In genomic region chr1:200883118-200883517, GRCh38 we compare ENCODE assay signal across 19 cellular contexts. TPM values are rescaled to one million over a fixed set of nuclear protein-coding genes. Genes with fewer than 3 reads are reported as not detected.
DNase-seq lines count a peak whose midpoint lies in the region; ATAC-seq and TF ChIP-seq lines count a peak whose summit lies in the region.
"Had no signal": no experiment of that assay in that cellular context is flagged by ENCODE, and none has a peak within 500 bp of the region (broad histone marks: within the 10 kb centered on the region; RNA-seq: fewer than 3 reads in every experiment).

No MANE protein-coding gene starts in this region.

- H4K5ac ChIP-seq in H9 (ENCODE audit: insufficient read length, low read depth, low read length) = no peak overlapping the region

- H3K36me3 Mint-ChIP-seq in H9 (ENCODE audit: insufficient read depth in 1 of 3, low read depth in 3 of 3) (no peaks in the 10 kb centered on the region), WTC11 (no peaks in the 10 kb centered on the region), immature natural killer cell (peaks cover 0 to 6% (median 3%) of the 10 kb centered on the region in 3 donors), chondrocyte (ENCODE audit: low read depth) (no peaks in the 10 kb centered on the region)

- POLR2A ChIA-PET in WTC11 (lab: Charles Lee) = no interaction called here
- POLR2A ChIA-PET in PC-9 (lab: Charles Lee; ENCODE audit: unreplicated experiment) = interaction anchor here (0.6 kb wide), 1 partner anchor 12 kb away, joined by 3 read pairs; no protein-coding TSS in a partner anchor

- no peak overlapping the region for H4K91ac ChIP-seq in H9 (ENCODE audit: insufficient read length, low read depth, low read length)

- H2BK15ac ChIP-seq in H9 (ENCODE audit: low read depth, low read length) = no peak overlapping the region

- H3K4me1 Mint-ChIP-seq in H9 (peaks cover 17 to 26% of the 10 kb centered on the region in 2 experiments), WTC11 (peaks cover 27% of the 10 kb centered on the region), immature natural killer cell (peaks cover 62 to 79% of the 10 kb centered on the region in 2 donors), chondrocyte (ENCODE audit: low read depth) (no peaks in the 10 kb centered on the region)

- H3K56ac ChIP-seq in H9 (ENCODE audit: insufficient read length, low read depth, low read length) = no peak overlapping the region

- CTCF ChIA-PET in WTC11 (lab: Charles Lee) (interaction anchor here (0.6 kb wide), 1 partner anchor 9 kb away, joined by 4 read pairs; no protein-coding TSS in a partner anchor), PC-9 (lab: Charles Lee) (no interaction called here)

- H3K79me1 ChIP-seq in H9 (ENCODE audit: insufficient read depth, low read depth, low read length, poor library complexity, severe bottlenecking) = no peaks in the 10 kb centered on the region

- H2BK5ac ChIP-seq in H9 (ENCODE audit: insufficient read length, low read length) = no peak overlapping the region

- H3K4me2 ChIP-seq in H9 (ENCODE audit: insufficient read depth, insufficient read length, low read length) (no peak overlapping the region), PC-9 (no peak overlapping the region)

- no peak overlapping the region for H3K4ac ChIP-seq in H9 (ENCODE audit: low read depth, low read length)

- H3K14ac ChIP-seq in H9 (ENCODE audit: insufficient read depth, low read length) = no peak overlapping the region

- no TSS peak for BruUV-seq in PC-9 (replicated peaks; lab: Mats Ljungman, UMichigan)

- no peaks in the 10 kb centered on the region for H3F3A ChIP-seq in PC-9 (ENCODE audit: insufficient read depth, low read depth)

- H3K27ac Mint-ChIP-seq in H9 = no peak overlapping the region
- no peak overlapping the region; the same call in 1 of the 2 replicates for H3K27ac Mint-ChIP-seq in WTC11
- peak overlapping the region in 4 of 6 donors; percentile 18 to 93 (median 51) for H3K27ac Mint-ChIP-seq in immature natural killer cell
- no peak overlapping the region for H3K27ac Mint-ChIP-seq in chondrocyte (ENCODE audit: unreplicated experiment)
- H3K27ac Mint-ChIP-seq: B cell had no signal

- H3K4me1 ChIP-seq in H9 (ENCODE audit: insufficient read depth, low read length) = no peaks in the 10 kb centered on the region
- peaks cover 6% of the 10 kb centered on the region; the same call in 1 of the 2 replicates for H3K4me1 ChIP-seq in PC-9 (replicated peaks; ENCODE audit: insufficient read depth)

- H3K27me3 Mint-ChIP-seq in H9 (ENCODE audit: low read depth) (no peaks in the 10 kb centered on the region), WTC11 (ENCODE audit: low read depth) (no peaks in the 10 kb centered on the region), immature natural killer cell (ENCODE audit: low read depth in 3 of 3) (peaks cover 4 to 8% (median 7%) of the 10 kb centered on the region in 3 donors), chondrocyte (ENCODE audit: low read depth) (no peaks in the 10 kb centered on the region)
- H3K27me3 Mint-ChIP-seq: B cell had no signal

- peak; percentile 19; the same call in 1 of the 2 replicates for ATAC-seq in WTC11

- H3K27ac ChIP-seq in H9 (ENCODE audit: insufficient read length, low read depth, low read length) (no peak overlapping the region), dorsolateral prefrontal cortex (no peak overlapping the region), PC-9 (no peak overlapping the region)
- H3K27ac ChIP-seq: GM23248, KMS-11, SJCRH30 had no signal

- H3K18ac ChIP-seq in H9 (ENCODE audit: insufficient read length, low read depth, low read length) = no peak overlapping the region

- no peak overlapping the region for H2BK20ac ChIP-seq in H9 (ENCODE audit: low read depth, low read length, poor library complexity, severe bottlenecking)

- no peak overlapping the region for H2AK5ac ChIP-seq in H9 (ENCODE audit: insufficient read length, low read length)

- no peaks in the 10 kb centered on the region for H3K9me2 ChIP-seq in PC-9 (ENCODE audit: insufficient read depth)

- H3K23ac ChIP-seq in H9 (ENCODE audit: insufficient read length, low read depth, low read length) = no peak overlapping the region

- no peaks in the 10 kb centered on the region for H3K9me3 Mint-ChIP-seq in H9
- H3K9me3 Mint-ChIP-seq in WTC11 = no peaks in the 10 kb centered on the region
- H3K9me3 Mint-ChIP-seq in immature natural killer cell = no peaks in the 10 kb centered on the region
- no peaks in the 10 kb centered on the region for H3K9me3 Mint-ChIP-seq in chondrocyte (ENCODE audit: low read depth)

- DNase-seq in activated CD8-positive, alpha-beta memory T cell treated with anti-CD3 and anti-CD28 coated beads for 24 hours = peak; percentile 47
- no peak for DNase-seq in activated CD8-positive, alpha-beta memory T cell treated with anti-CD3 and anti-CD28 coated beads, Interleukin-2, amount 50 U/mL, for 4 hours
- peak; percentile 14 for DNase-seq in H9
- DNase-seq in WTC11 (ENCODE audit: low spot score) = no peak
- DNase-seq in immature natural killer cell = no peak
- DNase-seq in dorsolateral prefrontal cortex = no peak
- DNase-seq in PC-9 = no peak
- DNase-seq in chondrocyte (ENCODE audit: low spot score) = no peak
- DNase-seq: GF-D8, GM23248, NCI-H1417 treated with DMSO at 0.1 percent for 48 hours, NCI-H1930, NCI-H226, NCI-H524, SJCRH30 had no signal

- no peaks in the 10 kb centered on the region for H3K27me3 ChIP-seq in H9 (ENCODE audit: insufficient read depth, low read length)
- peaks cover 0 to 6% (median 0%) of the 10 kb centered on the region in 45 donors for H3K27me3 ChIP-seq in dorsolateral prefrontal cortex
- no peaks in the 10 kb centered on the region for H3K27me3 ChIP-seq in PC-9 (ENCODE audit: insufficient read depth, low read depth)
- H3K27me3 ChIP-seq: SJCRH30 had no signal

- TF ChIP-seq CTCF in H9 (conservative IDR thresholded peaks at IDR 0.05) = no peak
- TF ChIP-seq CTCF in WTC11 (IDR thresholded peaks at IDR 0.05) = no peak
- TF ChIP-seq CTCF in dorsolateral prefrontal cortex (IDR thresholded peaks at IDR 0.05 in 54 of 56, conservative IDR thresholded peaks at IDR 0.05 in 2 of 56; ENCODE audit: low read depth in 1 of 56, partially characterized antibody in 56 of 56) = no peak
- no peak for TF ChIP-seq CTCF in PC-9 (conservative IDR thresholded peaks at IDR 0.05)
- TF ChIP-seq CTCF in chondrocyte (IDR thresholded peaks at IDR 0.05) = no peak

- H3K23me2 ChIP-seq in H9 (ENCODE audit: insufficient read length, low read depth, low read length, poor library complexity, severe bottlenecking) = no peaks in the 10 kb centered on the region

- H3K4me3 Mint-ChIP-seq in H9 (no peak overlapping the region), WTC11 (no peak overlapping the region), immature natural killer cell (peak overlapping the region in 1 of 5 donors; percentile 65), chondrocyte (ENCODE audit: unreplicated experiment) (no peak overlapping the region)
- H3K4me3 Mint-ChIP-seq: B cell had no signal

- intact Hi-C loops in dorsolateral prefrontal cortex (cut with DNase I) (no loop called here), PC-9 (cut with micrococcal nuclease; ENCODE audit: unreplicated experiment) (loop anchor here (5.0 kb wide), 1 partner anchor 621 kb away; no protein-coding TSS in a partner anchor)

- H2BK12ac ChIP-seq in H9 (ENCODE audit: insufficient read length, low read depth, low read length) = no peak overlapping the region

- H3K9me3 ChIP-seq in H9 (ENCODE audit: control insufficient read depth, low read depth, low read length) (no peaks in the 10 kb centered on the region), PC-9 (ENCODE audit: insufficient read depth, low read depth) (no peaks in the 10 kb centered on the region)
- H3K9me3 ChIP-seq: SJCRH30 had no signal

- no CpG with 5 or more reads among the region's 3 CpGs for WGBS in H9 (ENCODE audit: extremely low coverage, insufficient read length, low lambda C conversion rate)

- no peak overlapping the region for H3K9ac ChIP-seq in H9 (ENCODE audit: extremely low read depth, insufficient read length, low read length)
- H3K9ac ChIP-seq: GM23248, KMS-11 had no signal

- H3K79me2 ChIP-seq in H9 (ENCODE audit: insufficient read depth, low read length) = no peaks in the 10 kb centered on the region
- no peaks in the 10 kb centered on the region for H3K79me2 ChIP-seq in PC-9 (ENCODE audit: low read depth)

- no peak overlapping the region for H2BK120ac ChIP-seq in H9 (ENCODE audit: low read depth, low read length, poor library complexity, severe bottlenecking)

- no peak overlapping the region for H2AFZ ChIP-seq in H9 (ENCODE audit: low read length)
- no peak overlapping the region for H2AFZ ChIP-seq in PC-9
- H2AFZ ChIP-seq: GM23248 had no signal

- H3K36me3 ChIP-seq in PC-9 (ENCODE audit: low read depth) = no peaks in the 10 kb centered on the region
- H3K36me3 ChIP-seq: SJCRH30 had no signal

- H4K20me1 ChIP-seq in H9 (ENCODE audit: control insufficient read depth, insufficient read depth, insufficient read length) (no peaks in the 10 kb centered on the region), PC-9 (ENCODE audit: insufficient read depth) (no peaks in the 10 kb centered on the region)

- H4K8ac ChIP-seq in H9 (replicated peaks; ENCODE audit: insufficient read length, low read depth, low read length) = no peak overlapping the region

- H3K4me3 ChIP-seq in dorsolateral prefrontal cortex (no peak overlapping the region), PC-9 (no peak overlapping the region)
- H3K4me3 ChIP-seq: GM23248, SJCRH30 had no signal

- H3T11ph ChIP-seq in H9 (ENCODE audit: low read length) = no peak overlapping the region

TF ChIP-seq in WTC11, 78 proteins besides CTCF, POLR2A, EP300 and RAD21 (continues in another document):
- TF ChIP-seq CBFB (CRISPR knock-in tag; IDR thresholded peaks at IDR 0.05; ENCODE audit: low read depth) = no peak
- TF ChIP-seq SMAD3 (CRISPR knock-in tag; IDR thresholded peaks at IDR 0.05; ENCODE audit: borderline replicate concordance) = no peak
- TF ChIP-seq JAZF1 (CRISPR knock-in tag; IDR thresholded peaks at IDR 0.05) = no peak
- no peak for TF ChIP-seq ZNF317 (CRISPR knock-in tag; IDR thresholded peaks at IDR 0.05; ENCODE audit: borderline replicate concordance, low read depth)

RNA-seq across cellular contexts. Expression of gene GPR25, which starts 10.3 kb away (rescaled TPM):
- total RNA-seq in H9 (2021) (not detected in 2 replicates), WTC11 (2021) (0.14 to 0.16 TPM in 2 of 3 replicates, not detected in the other), dorsolateral prefrontal cortex (under 1 TPM in 4 of 120 experiments, not detected in 116; 0.46 to 0.87 (median 0.57) TPM), PC-9 (2021) (not detected in 2 replicates), chondrocyte (not detected in 3 replicates)
- polyA plus RNA-seq in immature natural killer cell = 10 to 100 TPM in 2 of 3 donors, 1 to 10 TPM in 1; 4.5 to 18.9 (median 14.8) TPM
- total RNA-seq: A172, GM23248, M059J, SJCRH30 had no signal
- polyA plus RNA-seq: GM23248 had no signal

RNA-seq across cellular contexts. Expression of gene INAVA, which starts 11.6 kb away (rescaled TPM):
- total RNA-seq in H9 (2021) (36.8 and 37.2 TPM in 2 replicates), WTC11 (2021) (41.2 to 47.9 TPM (median 47.6 TPM) in 3 replicates), dorsolateral prefrontal cortex (1 to 10 TPM in 98 of 120 experiments, under 1 TPM in 22; 0.41 to 4.8 (median 1.7) TPM), PC-9 (2021) (49.8 and 64.8 TPM in 2 replicates), chondrocyte (3.8 to 6.8 TPM (median 5.0 TPM) in 3 replicates)
- polyA plus RNA-seq in immature natural killer cell = under 1 TPM in 1 of 3 donors, not detected in 2; 0.10 TPM
- total RNA-seq: GM23248 had no signal
- polyA plus RNA-seq: GM23248 had no signal

Comparison
In these comparisons a context has a peak if more than half of its experiments do, and no peak if none do; other contexts are left out.
1. DNase-seq: peak in activated CD8-positive, alpha-beta memory T cell treated with anti-CD3 and anti-CD28 coated beads for 24 hours (single experiment) and H9 (single experiment); none in activated CD8-positive, alpha-beta memory T cell treated with anti-CD3 and anti-CD28 coated beads, Interleukin-2, amount 50 U/mL, for 4 hours (single experiment), WTC11 (single experiment), immature natural killer cell (0 of 3), dorsolateral prefrontal cortex (0 of 10), PC-9 (0 of 2) and chondrocyte (single experiment).
2. H3K27ac Mint-ChIP-seq: peak in immature natural killer cell (4 of 6); none in H9 (0 of 3), WTC11 (single experiment) and chondrocyte (single experiment).